Comparison of ENCODE assay signal across 18 cellular contexts in genomic region chr6:70841115-70841514, GRCh38.
"Had no signal": no experiment of that assay in that cellular context is flagged by ENCODE, and none has a peak within 500 bp of the region (broad histone marks: within the 10 kb centered on the region; RNA-seq: fewer than 3 reads in every experiment).

No MANE protein-coding gene starts in this region.

- H3K4me3 Mint-ChIP-seq: naive B cell, neural crest cell had no signal

- H3K36me3 ChIP-seq: suprapubic skin, thyroid gland, uterus had no signal

- H3K27me3 ChIP-seq: dorsolateral prefrontal cortex, gastroesophageal sphincter, suprapubic skin, thyroid gland, upper lobe of left lung, uterus had no signal

- H3K9me3 ChIP-seq: gastroesophageal sphincter, suprapubic skin, thyroid gland, upper lobe of left lung, uterus had no signal

- ATAC-seq: esophagus mucosa, gastroesophageal sphincter, left colon, left ventricle myocardium superior, right cardiac atrium had no signal

- H3K27ac ChIP-seq: dorsolateral prefrontal cortex, gastroesophageal sphincter, suprapubic skin, thyroid gland, upper lobe of left lung, uterus had no signal

- H3K9me3 Mint-ChIP-seq: naive B cell, neural crest cell had no signal

- DNase-seq: cortex of kidney; dorsolateral prefrontal cortex; effector CD8-positive, alpha-beta T cell; left colon; left ventricle myocardium superior; mesendoderm; naive B cell; right cardiac atrium; small intestine; stimulated activated CD4-positive, alpha-beta T cell treated with anti-CD3 and anti-CD28 coated beads, Interleukin-12 subunit alpha, Interleukin-12 subunit beta, amount 100 ng/mL, for 4 hours; stimulated activated naive CD4-positive, alpha-beta T cell; thyroid gland; upper lobe of left lung; uterus had no signal

- H3K4me1 ChIP-seq: gastroesophageal sphincter, suprapubic skin, thyroid gland, upper lobe of left lung, uterus had no signal

- H3K27ac Mint-ChIP-seq: naive B cell had no signal

- H3K4me3 ChIP-seq: dorsolateral prefrontal cortex, gastroesophageal sphincter, suprapubic skin, thyroid gland, upper lobe of left lung, uterus had no signal

- H3K27me3 Mint-ChIP-seq: naive B cell had no signal
